Comparison of ENCODE assay signal across 1 cellular context in the genomic region with DNA sequence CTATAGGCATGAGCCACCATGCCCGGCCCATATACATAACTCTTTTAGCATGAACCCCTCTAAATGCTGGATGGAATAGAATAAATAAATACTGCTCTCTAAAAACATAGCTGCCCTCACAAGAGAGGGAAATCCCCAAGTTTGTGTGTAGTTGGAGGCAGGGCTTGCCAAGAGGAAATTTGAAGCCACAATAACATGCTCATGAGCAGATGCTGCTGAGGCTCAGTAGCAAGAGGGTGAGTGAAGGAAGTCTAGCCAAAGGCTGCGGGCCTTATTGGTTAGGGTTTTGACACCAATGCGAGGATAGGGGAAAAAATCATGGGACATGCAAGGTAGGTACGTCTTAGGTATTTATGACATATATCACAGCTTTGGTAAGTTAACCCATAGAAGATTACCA.
TF ChIP-seq lines count a peak whose summit lies in the region.

No MANE protein-coding gene starts in this region.

TF ChIP-seq in HepG2, 621 proteins besides CTCF, POLR2A, EP300 and RAD21 (continued from another document):
- TF ChIP-seq ZIK1 (CRISPR knock-in tag; IDR thresholded peaks at IDR 0.05; ENCODE audit: borderline replicate concordance, low read depth) (no peak), HOXA3 (CRISPR knock-in tag; IDR thresholded peaks at IDR 0.05) (no peak), GATA4 (IDR thresholded peaks at IDR 0.05; ENCODE audit: borderline replicate concordance, low read depth) (no peak), MZF1 (CRISPR knock-in tag; IDR thresholded peaks at IDR 0.05; ENCODE audit: borderline replicate concordance) (no peak), NCOA5 (CRISPR knock-in tag; IDR thresholded peaks at IDR 0.05) (no peak)
- TF ChIP-seq, protein P1, sequence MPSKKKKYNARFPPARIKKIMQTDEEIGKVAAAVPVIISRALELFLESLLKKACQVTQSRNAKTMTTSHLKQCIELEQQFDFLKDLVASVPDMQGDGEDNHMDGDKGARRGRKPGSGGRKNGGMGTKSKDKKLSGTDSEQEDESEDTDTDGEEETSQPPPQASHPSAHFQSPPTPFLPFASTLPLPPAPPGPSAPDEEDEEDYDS (CRISPR knock-in tag; IDR thresholded peaks at IDR 0.05): no peak
- TF ChIP-seq, protein P2, sequence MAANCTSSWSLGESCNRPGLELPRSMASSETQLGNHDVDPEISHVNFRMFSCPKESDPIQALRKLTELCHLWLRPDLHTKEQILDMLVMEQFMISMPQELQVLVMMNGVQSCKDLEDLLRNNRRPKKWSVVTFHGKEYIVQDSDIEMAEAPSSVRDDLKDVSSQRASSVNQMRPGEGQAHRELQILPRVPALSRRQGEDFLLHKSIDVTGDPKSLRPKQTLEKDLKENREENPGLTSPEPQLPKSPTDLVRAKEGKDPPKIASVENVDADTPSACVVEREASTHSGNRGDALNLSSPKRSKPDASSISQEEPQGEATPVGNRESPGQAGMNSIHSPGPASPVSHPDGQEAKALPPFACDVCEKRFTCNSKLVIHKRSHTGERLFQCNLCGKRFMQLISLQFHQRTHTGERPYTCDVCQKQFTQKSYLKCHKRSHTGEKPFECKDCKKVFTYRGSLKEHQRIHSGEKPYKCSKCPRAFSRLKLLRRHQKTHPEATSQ (CRISPR knock-in tag; IDR thresholded peaks at IDR 0.05; ENCODE audit: borderline replicate concordance): no peak
- TF ChIP-seq, protein P3, sequence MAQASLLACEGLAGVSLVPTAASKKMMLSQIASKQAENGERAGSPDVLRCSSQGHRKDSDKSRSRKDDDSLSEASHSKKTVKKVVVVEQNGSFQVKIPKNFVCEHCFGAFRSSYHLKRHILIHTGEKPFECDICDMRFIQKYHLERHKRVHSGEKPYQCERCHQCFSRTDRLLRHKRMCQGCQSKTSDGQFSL (CRISPR knock-in tag; IDR thresholded peaks at IDR 0.05): no peak
